13 cellular contexts compared by ENCODE assay signal in the genomic region with DNA sequence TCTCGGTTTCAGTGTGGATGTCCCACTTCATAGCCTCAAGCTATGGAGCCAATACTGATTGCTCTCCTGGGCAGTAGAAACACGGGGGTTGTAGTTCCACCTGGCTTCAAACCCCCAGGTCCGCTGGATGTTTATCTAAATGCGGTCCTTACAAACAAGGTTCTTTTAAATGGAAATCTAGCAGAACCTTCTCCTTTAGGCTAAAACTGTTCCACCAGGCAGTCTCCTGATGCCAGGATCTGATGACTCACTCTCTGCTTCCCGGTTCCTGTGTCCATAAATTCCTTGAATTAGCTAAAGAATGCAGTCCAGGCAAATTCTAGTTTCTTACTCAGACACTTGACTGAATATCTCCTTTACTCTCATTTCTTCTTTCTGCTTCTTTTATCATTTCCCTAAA.
DNase-seq lines count a peak whose midpoint lies in the region; ATAC-seq and TF ChIP-seq lines count a peak whose summit lies in the region.
"Had no signal": no experiment of that assay in that cellular context is flagged by ENCODE, and none has a peak within 500 bp of the region (broad histone marks: within the 10 kb centered on the region; RNA-seq: fewer than 3 reads in every experiment).

No MANE protein-coding gene starts in this region.

- CTCF ChIA-PET in HCT116 (lab: Charles Lee), result no interaction called here
- CTCF ChIA-PET in activated CD4-positive, alpha-beta memory T cell treated with anti-CD3 and anti-CD28 coated beads, Interleukin-2, amount 10 ng/mL, durations not matched to agents 7 days and 5 days (lab: Charles Lee), result no interaction called here
- CTCF ChIA-PET in activated naive CD4-positive, alpha-beta T cell treated with anti-CD3 and anti-CD28 coated beads, Interleukin-2, amount 10 ng/mL, durations not matched to agents 7 days and 5 days (lab: Charles Lee), result no interaction called here

- H3K27ac Mint-ChIP-seq in activated T-helper 17 cell treated with anti-CD3 and anti-CD28 coated beads, Interleukin-2, amount 50 U/mL, for 72 hours, result peak overlapping the region; percentile 36
- no peak overlapping the region for H3K27ac Mint-ChIP-seq in activated CD4-positive, alpha-beta memory T cell treated with anti-CD3 and anti-CD28 coated beads, Interleukin-2, amount 10 ng/mL, durations not matched to agents 7 days and 5 days
- no peak overlapping the region for H3K27ac Mint-ChIP-seq in activated naive CD4-positive, alpha-beta T cell treated with anti-CD3 and anti-CD28 coated beads, Interleukin-2, amount 10 ng/mL, durations not matched to agents 7 days and 5 days

- H3K9me3 ChIP-seq in HCT116 (ENCODE audit: control insufficient read depth in 1 of 2, insufficient read depth in 1 of 2, low read depth in 1 of 2, low read length in 2 of 2) (peaks cover 8 to 30% of the 10 kb centered on the region in 2 experiments; a peak in 2 of 4 replicates), skeletal muscle tissue (ENCODE audit: control insufficient read depth in 3 of 3, low read length in 3 of 3) (peaks cover 0 to 8% (median 0%) of the 10 kb centered on the region in 3 donors)

- no peaks in the 10 kb centered on the region for H4K20me1 ChIP-seq in HCT116 (ENCODE audit: insufficient read depth)

- H3K4me1 Mint-ChIP-seq in activated T-helper 17 cell treated with anti-CD3 and anti-CD28 coated beads, Interleukin-2, amount 50 U/mL, for 72 hours, result no peaks in the 10 kb centered on the region
- H3K4me1 Mint-ChIP-seq in activated CD4-positive, alpha-beta memory T cell treated with anti-CD3 and anti-CD28 coated beads, Interleukin-2, amount 10 ng/mL, durations not matched to agents 7 days and 5 days, result peaks cover 9% of the 10 kb centered on the region
- H3K4me1 Mint-ChIP-seq in activated naive CD4-positive, alpha-beta T cell treated with anti-CD3 and anti-CD28 coated beads, Interleukin-2, amount 10 ng/mL, durations not matched to agents 7 days and 5 days, result no peaks in the 10 kb centered on the region
- H3K4me1 Mint-ChIP-seq in activated T-cell treated with anti-CD3 and anti-CD28 coated beads, Interleukin-2, amount 50 U/mL, for 4 hours (ENCODE audit: low read depth), result peaks cover 5% of the 10 kb centered on the region

- TF ChIP-seq RAD21 in HCT116 (IDR thresholded peaks at IDR 0.05; ENCODE audit: low read depth), result no peak

- no peak overlapping the region for H3K4me3 Mint-ChIP-seq in activated T-helper 17 cell treated with anti-CD3 and anti-CD28 coated beads, Interleukin-2, amount 50 U/mL, for 72 hours
- H3K4me3 Mint-ChIP-seq in activated CD4-positive, alpha-beta memory T cell treated with anti-CD3 and anti-CD28 coated beads, Interleukin-2, amount 10 ng/mL, durations not matched to agents 7 days and 5 days, result no peak overlapping the region
- no peak overlapping the region for H3K4me3 Mint-ChIP-seq in activated naive CD4-positive, alpha-beta T cell treated with anti-CD3 and anti-CD28 coated beads, Interleukin-2, amount 10 ng/mL, durations not matched to agents 7 days and 5 days
- no peak overlapping the region for H3K4me3 Mint-ChIP-seq in activated T-cell treated with anti-CD3 and anti-CD28 coated beads, Interleukin-2, amount 50 U/mL, for 4 hours

- H3K4me3 ChIP-seq in HCT116 (replicated peaks in 1 of 2; ENCODE audit: low read depth in 1 of 2, low read length in 2 of 2), result no peak overlapping the region
- H3K4me3 ChIP-seq in skeletal muscle tissue (ENCODE audit: low read length in 3 of 3), result no peak overlapping the region
- H3K4me3 ChIP-seq: dorsolateral prefrontal cortex, left ventricle myocardium inferior had no signal

- RAD21 ChIA-PET in HCT116 (lab: Charles Lee; ENCODE audit: low non-redundant PET in 1 of 2, low total read pairs in 2 of 2, uncharacterized antibody in 2 of 2, unreplicated experiment in 2 of 2), result no interaction called here

- H3K27me3 ChIP-seq in HCT116 (ENCODE audit: insufficient read depth, low read length) (no peaks in the 10 kb centered on the region), skeletal muscle tissue (ENCODE audit: control insufficient read depth in 3 of 3, insufficient read depth in 3 of 3, low read length in 3 of 3) (no peaks in the 10 kb centered on the region)
- H3K27me3 ChIP-seq: dorsolateral prefrontal cortex had no signal

- peak overlapping the region; percentile 26 for H3K4me2 ChIP-seq in HCT116 (ENCODE audit: low read length)

- H3K36me3 Mint-ChIP-seq in activated T-helper 17 cell treated with anti-CD3 and anti-CD28 coated beads, Interleukin-2, amount 50 U/mL, for 72 hours (ENCODE audit: low read depth), result peaks cover 5% of the 10 kb centered on the region
- H3K36me3 Mint-ChIP-seq in activated CD4-positive, alpha-beta memory T cell treated with anti-CD3 and anti-CD28 coated beads, Interleukin-2, amount 10 ng/mL, durations not matched to agents 7 days and 5 days (ENCODE audit: low read depth), result peaks cover 23% of the 10 kb centered on the region
- no peaks in the 10 kb centered on the region for H3K36me3 Mint-ChIP-seq in activated naive CD4-positive, alpha-beta T cell treated with anti-CD3 and anti-CD28 coated beads, Interleukin-2, amount 10 ng/mL, durations not matched to agents 7 days and 5 days
- peaks cover 2% of the 10 kb centered on the region for H3K36me3 Mint-ChIP-seq in activated T-cell treated with anti-CD3 and anti-CD28 coated beads, Interleukin-2, amount 50 U/mL, for 4 hours (ENCODE audit: insufficient read depth)

- H3K27me3 Mint-ChIP-seq in activated T-helper 17 cell treated with anti-CD3 and anti-CD28 coated beads, Interleukin-2, amount 50 U/mL, for 72 hours, result peaks cover 6% of the 10 kb centered on the region
- peaks cover 4% of the 10 kb centered on the region for H3K27me3 Mint-ChIP-seq in activated CD4-positive, alpha-beta memory T cell treated with anti-CD3 and anti-CD28 coated beads, Interleukin-2, amount 10 ng/mL, durations not matched to agents 7 days and 5 days
- no peaks in the 10 kb centered on the region for H3K27me3 Mint-ChIP-seq in activated naive CD4-positive, alpha-beta T cell treated with anti-CD3 and anti-CD28 coated beads, Interleukin-2, amount 10 ng/mL, durations not matched to agents 7 days and 5 days
- H3K27me3 Mint-ChIP-seq in activated T-cell treated with anti-CD3 and anti-CD28 coated beads, Interleukin-2, amount 50 U/mL, for 4 hours (ENCODE audit: low read depth), result peaks cover 2% of the 10 kb centered on the region

- TF ChIP-seq CTCF in HCT116 (IDR thresholded peaks at IDR 0.05 in 2 of 3, conservative IDR thresholded peaks at IDR 0.05 in 1 of 3; ENCODE audit: borderline replicate concordance in 1 of 3, insufficient read depth in 1 of 3, low read depth in 2 of 3, low read length in 2 of 3), result no peak

- H3K27ac ChIP-seq in HCT116 (ENCODE audit: low read depth, low read length), result no peak overlapping the region; the same call in 1 of the 2 replicates
- peak overlapping the region; percentile 18 for H3K27ac ChIP-seq in skeletal muscle tissue (ENCODE audit: low read depth, low read length)
- H3K27ac ChIP-seq: left ventricle myocardium inferior had no signal

- intact Hi-C loops in HCT116 (cut with micrococcal nuclease), result no loop called here

- peaks cover 15% of the 10 kb centered on the region for H3K9me3 Mint-ChIP-seq in activated T-helper 17 cell treated with anti-CD3 and anti-CD28 coated beads, Interleukin-2, amount 50 U/mL, for 72 hours
- H3K9me3 Mint-ChIP-seq in activated CD4-positive, alpha-beta memory T cell treated with anti-CD3 and anti-CD28 coated beads, Interleukin-2, amount 10 ng/mL, durations not matched to agents 7 days and 5 days, result peaks cover 46% of the 10 kb centered on the region
- H3K9me3 Mint-ChIP-seq in activated naive CD4-positive, alpha-beta T cell treated with anti-CD3 and anti-CD28 coated beads, Interleukin-2, amount 10 ng/mL, durations not matched to agents 7 days and 5 days, result peaks cover 35% of the 10 kb centered on the region
- H3K9me3 Mint-ChIP-seq in activated T-cell treated with anti-CD3 and anti-CD28 coated beads, Interleukin-2, amount 50 U/mL, for 4 hours, result peaks cover 26% of the 10 kb centered on the region

- POLR2A ChIA-PET in HCT116 (lab: Charles Lee), result no interaction called here
- POLR2A ChIA-PET in activated CD4-positive, alpha-beta memory T cell treated with anti-CD3 and anti-CD28 coated beads, Interleukin-2, amount 10 ng/mL, durations not matched to agents 7 days and 5 days (lab: Charles Lee), result no interaction called here

- H3K36me3 ChIP-seq in HCT116 (ENCODE audit: control insufficient read depth in 1 of 2, insufficient read depth in 2 of 2, low read length in 2 of 2), result peaks cover 0 to 5% of the 10 kb centered on the region in 2 experiments; a peak in 1 of 4 replicates
- no peaks in the 10 kb centered on the region for H3K36me3 ChIP-seq in skeletal muscle tissue (ENCODE audit: control insufficient read depth in 3 of 3, insufficient read depth in 3 of 3, low read length in 3 of 3)
- H3K36me3 ChIP-seq: left ventricle myocardium inferior had no signal

- H3K79me2 ChIP-seq in HCT116 (ENCODE audit: insufficient read depth, low read length), result no peaks in the 10 kb centered on the region

- H3K9ac ChIP-seq in HCT116 (ENCODE audit: low read length), result no peak overlapping the region
- H3K9ac ChIP-seq in skeletal muscle tissue (ENCODE audit: low read depth in 1 of 3, low read length in 3 of 3), result no peak overlapping the region

- TF ChIP-seq POLR2A in HCT116 (IDR thresholded peaks at IDR 0.05; ENCODE audit: borderline replicate concordance, extremely low read depth, insufficient read depth, insufficient read length), result no peak

- no TSS peak for BruUV-seq in HCT116 (replicated peaks; lab: Mats Ljungman, UMichigan)

- DNase-seq in HCT116 (ENCODE audit: low read depth, low spot score), result no peak
- DNase-seq in foreskin melanocyte, result peak; percentile 89
- DNase-seq in activated CD4-positive, alpha-beta memory T cell treated with anti-CD3 and anti-CD28 coated beads, Interleukin-2, amount 10 ng/mL, durations not matched to agents 7 days and 5 days, result no peak
- no peak for DNase-seq in activated naive CD4-positive, alpha-beta T cell treated with anti-CD3 and anti-CD28 coated beads, Interleukin-2, amount 10 ng/mL, durations not matched to agents 7 days and 5 days
- DNase-seq in activated T-cell treated with anti-CD3 and anti-CD28 coated beads, Interleukin-2, amount 50 U/mL, for 4 hours, result no peak
- DNase-seq: left ventricle myocardium inferior; NCI-H1436; small intestine; stimulated activated naive CD8-positive, alpha-beta T cell treated with anti-CD3 and anti-CD28 coated beads, Interleukin-15, Interleukin-2, amounts not matched to agents 100 U/mL and 50 U/mL, for 24 hours had no signal

- H3K4me1 ChIP-seq in HCT116 (ENCODE audit: control insufficient read depth in 1 of 2, insufficient read depth in 2 of 2, low read length in 2 of 2) (peaks cover 4 to 12% of the 10 kb centered on the region in 2 experiments; a peak in 2 of 4 replicates), skeletal muscle tissue (ENCODE audit: control insufficient read depth in 3 of 3, insufficient read depth in 3 of 3, low read length in 3 of 3) (no peaks in the 10 kb centered on the region)
- H3K4me1 ChIP-seq: left ventricle myocardium inferior had no signal

- H2AFZ ChIP-seq in HCT116 (ENCODE audit: low read depth, low read length, poor library complexity, severe bottlenecking), result peak overlapping the region; percentile 77

- ATAC-seq in HCT116 (no peak), HG03571 (IDR thresholded peaks at IDR 0.05; ENCODE audit: unreplicated experiment) (no peak)
- ATAC-seq in activated T-helper 17 cell treated with anti-CD3 and anti-CD28 coated beads, Interleukin-2, amount 50 U/mL, for 72 hours (replicated peaks), result no peak
- no peak for ATAC-seq in activated T-cell treated with anti-CD3 and anti-CD28 coated beads, Interleukin-2, amount 50 U/mL, for 4 hours
- ATAC-seq: stimulated activated naive CD8-positive, alpha-beta T cell treated with anti-CD3 and anti-CD28 coated beads, Interleukin-15, Interleukin-2, amounts not matched to agents 100 U/mL and 50 U/mL, for 24 hours had no signal

- H3K9me2 ChIP-seq in HCT116 (ENCODE audit: insufficient read depth), result no peaks in the 10 kb centered on the region
